8 cellular contexts compared by ENCODE assay signal in genomic region chr11:129375731-129376657, GRCh38. TPM values are rescaled to one million over a fixed set of nuclear protein-coding genes. Genes with fewer than 3 reads are reported as not detected.
DNase-seq lines count a peak whose midpoint lies in the region; ATAC-seq and TF ChIP-seq lines count a peak whose summit lies in the region.

Gene BARX2, plus strand, starts transcription at chr11:129375848. Its CDS starts 188 bp downstream, at chr11:129376036.

- H3K36me3 ChIP-seq in neuronal stem cell (replicated peaks in 1 of 2; ENCODE audit: control insufficient read depth in 2 of 2, insufficient read depth in 2 of 2, low read length in 2 of 2): no peaks in the 10 kb centered on the region

- H3K27me3 ChIP-seq in neuronal stem cell (ENCODE audit: control insufficient read depth in 3 of 3, insufficient read depth in 3 of 3, low read depth in 1 of 3, low read length in 3 of 3): peaks cover 40 to 97% (median 59%) of the 10 kb centered on the region in 3 experiments

- no peak within 1 kb of the TSS for H3K27ac ChIP-seq in neuronal stem cell (replicated peaks; ENCODE audit: low read length)

- H3K18ac ChIP-seq in neuronal stem cell (ENCODE audit: low read length): peak within 1 kb of the TSS; percentile 50

- H3K4me3 ChIP-seq in fibroblast of villous mesenchyme (ENCODE audit: low read depth, low read length) (no peak within 1 kb of the TSS), neuronal stem cell (ENCODE audit: low read length in 2 of 2) (peak within 1 kb of the TSS; percentile 28 to 67)

- H3K9ac ChIP-seq in neuronal stem cell (ENCODE audit: low read depth, low read length, poor library complexity): peak within 1 kb of the TSS; percentile 5

- no peak within 1 kb of the TSS for H2BK12ac ChIP-seq in neuronal stem cell (ENCODE audit: low read length)

- DNase-seq in DMS79 treated with DMSO at 0.1 percent for 48 hours (lab: John Stamatoyannopoulos, UW): peak; percentile 77
- peak; percentile 29 for DNase-seq in KBM-7
- peak; percentile 60 for DNase-seq in activated CD8-positive, alpha-beta memory T cell treated with anti-CD3 and anti-CD28 coated beads for 24 hours
- DNase-seq in fibroblast of villous mesenchyme (ENCODE audit: low read depth): peak; percentile 60
- peak; percentile 74 for DNase-seq in neuronal stem cell (ENCODE audit: low spot score)
- DNase-seq in mesenteric fat pad (ENCODE audit: low spot score): no peak

- TF ChIP-seq CTCF in fibroblast of villous mesenchyme (IDR thresholded peaks at IDR 0.05; ENCODE audit: insufficient read depth, low read depth, low read length): peak; percentile 59

- H4K91ac ChIP-seq in neuronal stem cell (ENCODE audit: low read depth, low read length, poor library complexity): no peak within 1 kb of the TSS

- no peak within 1 kb of the TSS for H2BK5ac ChIP-seq in neuronal stem cell (ENCODE audit: low read length)

- peak within 1 kb of the TSS; percentile 1 for H3K23ac ChIP-seq in neuronal stem cell (ENCODE audit: low read depth, low read length, poor library complexity)

- H2BK120ac ChIP-seq in neuronal stem cell (ENCODE audit: low read depth, low read length): no peak within 1 kb of the TSS

- H3K9me3 ChIP-seq in neuronal stem cell (replicated peaks in 1 of 2; ENCODE audit: control insufficient read depth in 2 of 2, insufficient read depth in 1 of 2, low read depth in 1 of 2, low read length in 2 of 2): no peaks in the 10 kb centered on the region

- in situ Hi-C loops in KBM-7 (cut with MboI; ENCODE audit: low pct_unique_long_range_greater_than_20kb, low sequenced_read_pairs): loop anchor here (25.0 kb wide), 1 partner anchor 361 kb away; no protein-coding TSS in a partner anchor

- H2AFZ ChIP-seq in neuronal stem cell (ENCODE audit: low read length): peak within 1 kb of the TSS; percentile 82

- H3K14ac ChIP-seq in neuronal stem cell (ENCODE audit: low read length): peak within 1 kb of the TSS; percentile 5

- no peak within 1 kb of the TSS for H2BK15ac ChIP-seq in neuronal stem cell (ENCODE audit: low read length)

- H2AK5ac ChIP-seq in neuronal stem cell (ENCODE audit: low read depth, low read length): no peak within 1 kb of the TSS

- H4K8ac ChIP-seq in neuronal stem cell (ENCODE audit: low read depth, low read length): no peak within 1 kb of the TSS

- no peak within 1 kb of the TSS for H3K4ac ChIP-seq in neuronal stem cell (ENCODE audit: low read length)

- peaks cover 4 to 10% of the 10 kb centered on the region in 2 donors for H3K4me1 ChIP-seq in neuronal stem cell (ENCODE audit: control insufficient read depth in 2 of 2, insufficient read depth in 1 of 2, low read depth in 1 of 2, low read length in 2 of 2)

- H3K79me1 ChIP-seq in neuronal stem cell (ENCODE audit: low read depth, low read length): no peaks in the 10 kb centered on the region

- ATAC-seq in GM21717 (IDR thresholded peaks at IDR 0.05; ENCODE audit: unreplicated experiment) (no peak), GM18519 (IDR thresholded peaks at IDR 0.05; ENCODE audit: low FRiP score, unreplicated experiment) (no peak)

- H3K4me2 ChIP-seq in neuronal stem cell (ENCODE audit: insufficient read depth, low read length, poor library complexity, severe bottlenecking): peak within 1 kb of the TSS; percentile 81

- no CpG with 5 or more reads among the region's 85 CpGs for WGBS in neuronal stem cell (ENCODE audit: extremely low coverage in 2 of 2, insufficient read length in 2 of 2, insufficient replicate concordance in 1 of 2), 2 donors

RNA-seq across cellular contexts. Expression of gene BARX2, which starts in this region (rescaled TPM):
- total RNA-seq in fibroblast of villous mesenchyme (not detected in 2 replicates), mesenteric fat pad (not detected)
- not detected for polyA plus RNA-seq in neuronal stem cell (2013, experiment 1 of 2)
- not detected for polyA plus RNA-seq in neuronal stem cell (2013, experiment 2 of 2)

Comparison
In these comparisons a context has a peak if more than half of its experiments do, and no peak if none do; other contexts are left out.
1. Peak in DNase-seq in fibroblast of villous mesenchyme; RNA of the gene not detected or under 1 TPM.